11 cellular contexts compared by ENCODE assay signal in genomic region chr22:33785283-33785991, GRCh38.
DNase-seq lines count a peak whose midpoint lies in the region; ATAC-seq and TF ChIP-seq lines count a peak whose summit lies in the region.
"Had no signal": no experiment of that assay in that cellular context is flagged by ENCODE, and none has a peak within 500 bp of the region (broad histone marks: within the 10 kb centered on the region; RNA-seq: fewer than 3 reads in every experiment).

No MANE protein-coding gene starts in this region.

- H3K4me3 Mint-ChIP-seq in neural progenitor cell, result no peak overlapping the region
- H3K4me3 Mint-ChIP-seq: activated CD8-positive, alpha-beta memory T cell treated with anti-CD3 and anti-CD28 coated beads, Interleukin-2, amount 10 ng/mL, durations not matched to agents 7 days and 5 days had no signal

- no peak overlapping the region for H3K4me3 ChIP-seq in choroid plexus epithelial cell (ENCODE audit: low read depth, low read length)
- H3K4me3 ChIP-seq in neural progenitor cell, result no peak overlapping the region
- no peak overlapping the region for H3K4me3 ChIP-seq in A673 (ENCODE audit: low read depth, low read length, poor library complexity, severe bottlenecking)
- H3K4me3 ChIP-seq: pancreas had no signal

- peaks cover 29% of the 10 kb centered on the region for H3K9me3 Mint-ChIP-seq in neural progenitor cell

- TF ChIP-seq CTCF in choroid plexus epithelial cell (conservative IDR thresholded peaks at IDR 0.05; ENCODE audit: low read depth, low read length) (no peak), neural progenitor cell (IDR thresholded peaks at IDR 0.05) (no peak), A673 (conservative IDR thresholded peaks at IDR 0.05; ENCODE audit: low read depth, low read length) (no peak)

- peak; percentile 64 for DNase-seq in GM04504 (ENCODE audit: low read depth)
- peak; percentile 21 for DNase-seq in M059J (ENCODE audit: low read depth)
- DNase-seq in choroid plexus epithelial cell (ENCODE audit: low read depth), result peak; percentile 69
- no peak for DNase-seq in neural progenitor cell (ENCODE audit: low spot score)
- DNase-seq in A673 (ENCODE audit: low spot score), result no peak
- no peak for DNase-seq in NCI-H345 (lab: John Stamatoyannopoulos, UW)
- DNase-seq: activated CD8-positive, alpha-beta memory T cell treated with anti-CD3 and anti-CD28 coated beads, Interleukin-2, amount 10 ng/mL, durations not matched to agents 7 days and 5 days; erythroblast; Karpas-422; pancreas had no signal

- H3K9me3 ChIP-seq in neural progenitor cell (ENCODE audit: low read depth), result peaks cover 15% of the 10 kb centered on the region
- H3K9me3 ChIP-seq in A673 (ENCODE audit: low read depth, low read length, poor library complexity, severe bottlenecking), result peaks cover 22% of the 10 kb centered on the region
- H3K9me3 ChIP-seq: pancreas had no signal

- no peak overlapping the region for H3K4me2 ChIP-seq in neural progenitor cell

- ATAC-seq in HG02798 (IDR thresholded peaks at IDR 0.05; ENCODE audit: poor library complexity, unreplicated experiment), result no peak
- ATAC-seq: activated CD8-positive, alpha-beta memory T cell treated with anti-CD3 and anti-CD28 coated beads, Interleukin-2, amount 10 ng/mL, durations not matched to agents 7 days and 5 days had no signal

- H3K27ac ChIP-seq in neural progenitor cell (peak overlapping the region; percentile 4), A673 (ENCODE audit: low read depth, low read length, poor library complexity, severe bottlenecking) (no peak overlapping the region)

- no peaks in the 10 kb centered on the region for H4K20me1 ChIP-seq in neural progenitor cell (ENCODE audit: low read depth)

- CTCF ChIA-PET in A673 (lab: Charles Lee), result no interaction called here

- no peak overlapping the region for H3K9ac ChIP-seq in neural progenitor cell

- peaks cover 14% of the 10 kb centered on the region for H3K36me3 Mint-ChIP-seq in neural progenitor cell
- H3K36me3 Mint-ChIP-seq: activated CD8-positive, alpha-beta memory T cell treated with anti-CD3 and anti-CD28 coated beads, Interleukin-2, amount 10 ng/mL, durations not matched to agents 7 days and 5 days had no signal

- intact Hi-C loops in A673 (cut with micrococcal nuclease; ENCODE audit: unreplicated experiment), result no loop called here

- H3F3A ChIP-seq in neural progenitor cell (ENCODE audit: low read depth), result peaks cover 6% of the 10 kb centered on the region

- no TSS peak for BruUV-seq in A673 (replicated peaks; lab: Mats Ljungman, UMichigan)

- POLR2A ChIA-PET in A673 (lab: Charles Lee; ENCODE audit: low non-redundant PET), result no interaction called here

- peaks cover 5% of the 10 kb centered on the region for H3K27me3 Mint-ChIP-seq in neural progenitor cell (ENCODE audit: insufficient read depth, low read depth)
- H3K27me3 Mint-ChIP-seq: activated CD8-positive, alpha-beta memory T cell treated with anti-CD3 and anti-CD28 coated beads, Interleukin-2, amount 10 ng/mL, durations not matched to agents 7 days and 5 days had no signal

- H3K4me1 Mint-ChIP-seq in neural progenitor cell, result peaks cover 3% of the 10 kb centered on the region
- H3K4me1 Mint-ChIP-seq: activated CD8-positive, alpha-beta memory T cell treated with anti-CD3 and anti-CD28 coated beads, Interleukin-2, amount 10 ng/mL, durations not matched to agents 7 days and 5 days had no signal

- H3K36me3 ChIP-seq in neural progenitor cell (no peaks in the 10 kb centered on the region), A673 (ENCODE audit: insufficient read depth, low read length, poor library complexity, severe bottlenecking) (no peaks in the 10 kb centered on the region)
- H3K36me3 ChIP-seq: pancreas had no signal

- no peak overlapping the region for H2AFZ ChIP-seq in neural progenitor cell (replicated peaks)

- no peaks in the 10 kb centered on the region for H3K27me3 ChIP-seq in neural progenitor cell
- no peaks in the 10 kb centered on the region for H3K27me3 ChIP-seq in A673 (replicated peaks; ENCODE audit: insufficient read depth, low read depth, low read length, poor library complexity)
- H3K27me3 ChIP-seq: pancreas had no signal

- no peaks in the 10 kb centered on the region for H3K4me1 ChIP-seq in neural progenitor cell
- H3K4me1 ChIP-seq in A673 (ENCODE audit: insufficient read depth, low read length, poor library complexity, severe bottlenecking), result no peaks in the 10 kb centered on the region

- no peak overlapping the region for H3K27ac Mint-ChIP-seq in neural progenitor cell
- H3K27ac Mint-ChIP-seq: activated CD8-positive, alpha-beta memory T cell treated with anti-CD3 and anti-CD28 coated beads, Interleukin-2, amount 10 ng/mL, durations not matched to agents 7 days and 5 days had no signal

- H3K79me2 ChIP-seq in neural progenitor cell (ENCODE audit: low read depth), result peaks cover 40% of the 10 kb centered on the region

Comparison
In these comparisons a context has a peak if more than half of its experiments do, and no peak if none do; other contexts are left out.
1. DNase-seq: peak in GM04504 (single experiment), M059J (single experiment) and choroid plexus epithelial cell (single experiment); none in neural progenitor cell (single experiment), A673 (single experiment) and NCI-H345 (single experiment).